12 cellular contexts compared by ENCODE assay signal in genomic region chr15:67998599-67999122, GRCh38. TPM values are rescaled to one million over a fixed set of nuclear protein-coding genes. Genes with fewer than 3 reads are reported as not detected.
A peak's percentile ranks its signal among the peaks of the same experiment; 100 is the strongest.
DNase-seq lines count a peak whose midpoint lies in the region; ATAC-seq, FAIRE-seq and TF ChIP-seq lines count a peak whose summit lies in the region.
"Had no signal": no experiment of that assay in that cellular context is flagged by ENCODE, and none has a peak within 500 bp of the region (broad histone marks: within the 10 kb centered on the region; RNA-seq: fewer than 3 reads in every experiment).

No MANE protein-coding gene starts in this region.

- no TSS peak for BruUV-seq in A673 (replicated peaks; lab: Mats Ljungman, UMichigan)

- intact Hi-C loops in A673 (cut with micrococcal nuclease; ENCODE audit: unreplicated experiment): no loop called here

- peak overlapping the region; percentile 76 for H3K4me2 ChIP-seq in keratinocyte (ENCODE audit: control insufficient read depth, extremely low read depth, insufficient read depth, low read depth, low read length)

- DNase-seq in A673 (ENCODE audit: low spot score): peak; percentile 35
- DNase-seq in HT1080 (ENCODE audit: low read depth): peak; percentile 50
- peak; percentile 89 for DNase-seq in adipocyte (ENCODE audit: low read depth)
- DNase-seq in keratinocyte (ENCODE audit: low read depth, low spot score): peak; percentile 53
- no peak for DNase-seq in activated naive CD8-positive, alpha-beta T cell treated with anti-CD3 and anti-CD28 coated beads, Interleukin-2, amount 50 U/mL, for 24 hours
- DNase-seq: CD4-positive, CD25-positive, alpha-beta regulatory T cell; occipital lobe had no signal

- H3K9ac ChIP-seq in adipocyte (ENCODE audit: low read length): no peak overlapping the region
- peak overlapping the region; percentile 36 for H3K9ac ChIP-seq in keratinocyte (ENCODE audit: control insufficient read depth, extremely low read depth, insufficient read depth, low read length)

- no peaks in the 10 kb centered on the region for H3K27me3 ChIP-seq in A673 (replicated peaks; ENCODE audit: insufficient read depth, low read depth, low read length, poor library complexity)
- H3K27me3 ChIP-seq in adipocyte (replicated peaks; ENCODE audit: control insufficient read depth, insufficient read depth, low read length): no peaks in the 10 kb centered on the region
- H3K27me3 ChIP-seq in keratinocyte (ENCODE audit: control insufficient read depth, extremely low read depth, insufficient read depth, low read length): no peaks in the 10 kb centered on the region

- no peaks in the 10 kb centered on the region for H3K36me3 Mint-ChIP-seq in activated naive CD8-positive, alpha-beta T cell treated with anti-CD3 and anti-CD28 coated beads, Interleukin-2, amount 50 U/mL, for 24 hours (ENCODE audit: low read depth)
- H3K36me3 Mint-ChIP-seq: CD4-positive, CD25-positive, alpha-beta regulatory T cell had no signal

- no peaks in the 10 kb centered on the region for H3K27me3 Mint-ChIP-seq in activated naive CD8-positive, alpha-beta T cell treated with anti-CD3 and anti-CD28 coated beads, Interleukin-2, amount 50 U/mL, for 24 hours

- no peak overlapping the region for H3K27ac Mint-ChIP-seq in activated naive CD8-positive, alpha-beta T cell treated with anti-CD3 and anti-CD28 coated beads, Interleukin-2, amount 50 U/mL, for 24 hours
- H3K27ac Mint-ChIP-seq: CD4-positive, CD25-positive, alpha-beta regulatory T cell; T-helper 2 cell treated with Interferon-gamma antibody and Interleukin-4, amounts not matched to agents 5 μg/mL and 100 μg/mL, for 36 hours had no signal

- H3K4me1 ChIP-seq in A673 (ENCODE audit: insufficient read depth, low read length, poor library complexity, severe bottlenecking) (peaks cover 11% of the 10 kb centered on the region), adipocyte (ENCODE audit: control insufficient read depth, insufficient read depth, low read length) (peaks cover 17% of the 10 kb centered on the region), keratinocyte (ENCODE audit: control insufficient read depth, extremely low read depth, insufficient read depth, low read length) (peaks cover 21% of the 10 kb centered on the region)

- no peaks in the 10 kb centered on the region for H4K20me1 ChIP-seq in keratinocyte (ENCODE audit: control insufficient read depth, extremely low read depth, insufficient read depth, low read length)

- peak; percentile 43 for FAIRE-seq in keratinocyte (lab: Jason Lieb, UNC)

- dilution Hi-C loops in keratinocyte (cut with MboI; ENCODE audit: extremely low pct_ligation_motif_present, low sequenced_read_pairs): no loop called here

- no peaks in the 10 kb centered on the region for H3K9me1 ChIP-seq in keratinocyte (ENCODE audit: control insufficient read depth, extremely low read depth, insufficient read depth, low read length)

- POLR2A ChIA-PET in A673 (lab: Charles Lee; ENCODE audit: low non-redundant PET): interaction anchor here (0.5 kb wide), 1 partner anchor 72 kb away, joined by 4 read pairs; no protein-coding TSS in a partner anchor

- H3K27ac ChIP-seq in A673 (ENCODE audit: low read depth, low read length, poor library complexity, severe bottlenecking) (no peak overlapping the region), keratinocyte (ENCODE audit: control insufficient read depth, insufficient read depth, low read length) (peak overlapping the region; percentile 78)

- H3K4me3 Mint-ChIP-seq in activated naive CD8-positive, alpha-beta T cell treated with anti-CD3 and anti-CD28 coated beads, Interleukin-2, amount 50 U/mL, for 24 hours: no peak overlapping the region
- H3K4me3 Mint-ChIP-seq: CD4-positive, CD25-positive, alpha-beta regulatory T cell; central memory CD8-positive, alpha-beta T cell; T-helper 2 cell treated with Interferon-gamma antibody and Interleukin-4, amounts not matched to agents 5 μg/mL and 100 μg/mL, for 36 hours had no signal

- H2AFZ ChIP-seq in keratinocyte (ENCODE audit: control insufficient read depth, low read length): no peak overlapping the region

- CTCF ChIA-PET in A673 (lab: Charles Lee): interaction anchor here (0.6 kb wide), 1 partner anchor 55 kb away, joined by 3 read pairs; the partner anchor contains the start of gene PIAS1

- H3K9me3 ChIP-seq in A673 (ENCODE audit: low read depth, low read length, poor library complexity, severe bottlenecking) (no peaks in the 10 kb centered on the region), adipocyte (ENCODE audit: control insufficient read depth, low read length) (no peaks in the 10 kb centered on the region), keratinocyte (ENCODE audit: control insufficient read depth, low read depth, low read length) (no peaks in the 10 kb centered on the region)

- no peak for TF ChIP-seq CTCF in A673 (conservative IDR thresholded peaks at IDR 0.05; ENCODE audit: low read depth, low read length)
- TF ChIP-seq CTCF in keratinocyte (optimal IDR thresholded peaks at IDR 0.05 in 1 of 3, IDR thresholded peaks at IDR 0.05 in 1 of 3, conservative IDR thresholded peaks at IDR 0.05 in 1 of 3; ENCODE audit: extremely low read depth in 1 of 3, insufficient read depth in 2 of 3, low read length in 3 of 3): no peak

- H3K4me3 ChIP-seq in A673 (ENCODE audit: low read depth, low read length, poor library complexity, severe bottlenecking) (no peak overlapping the region), adipocyte (ENCODE audit: low read length) (peak overlapping the region; percentile 7), keratinocyte (ENCODE audit: control insufficient read depth in 2 of 3, extremely low read depth in 1 of 3, insufficient read depth in 2 of 3, low read depth in 1 of 3, low read length in 3 of 3) (peak overlapping the region in 2 of 3 experiments; percentile 1 to 2)

- no peaks in the 10 kb centered on the region for H3K36me3 ChIP-seq in A673 (ENCODE audit: insufficient read depth, low read length, poor library complexity, severe bottlenecking)
- H3K36me3 ChIP-seq in adipocyte (ENCODE audit: control insufficient read depth, insufficient read depth, low read length, severe bottlenecking): no peaks in the 10 kb centered on the region
- H3K36me3 ChIP-seq in keratinocyte (ENCODE audit: control insufficient read depth in 2 of 2, extremely low read depth in 1 of 2, insufficient read depth in 2 of 2, low read length in 2 of 2): no peaks in the 10 kb centered on the region

- no peaks in the 10 kb centered on the region for H3K79me2 ChIP-seq in keratinocyte (ENCODE audit: control insufficient read depth, insufficient read depth, low read length)

- ATAC-seq in HG02840 (IDR thresholded peaks at IDR 0.05; ENCODE audit: low FRiP score, unreplicated experiment) (no peak), GM21717 (IDR thresholded peaks at IDR 0.05; ENCODE audit: unreplicated experiment) (no peak), HG02885 (IDR thresholded peaks at IDR 0.05; ENCODE audit: poor library complexity, unreplicated experiment) (no peak)
- no peak for ATAC-seq in activated naive CD8-positive, alpha-beta T cell treated with anti-CD3 and anti-CD28 coated beads, Interleukin-2, amount 50 U/mL, for 24 hours

- no peaks in the 10 kb centered on the region for H3K4me1 Mint-ChIP-seq in activated naive CD8-positive, alpha-beta T cell treated with anti-CD3 and anti-CD28 coated beads, Interleukin-2, amount 50 U/mL, for 24 hours
- H3K4me1 Mint-ChIP-seq: CD4-positive, CD25-positive, alpha-beta regulatory T cell; central memory CD8-positive, alpha-beta T cell had no signal

- no peaks in the 10 kb centered on the region for H3K9me3 Mint-ChIP-seq in activated naive CD8-positive, alpha-beta T cell treated with anti-CD3 and anti-CD28 coated beads, Interleukin-2, amount 50 U/mL, for 24 hours
- H3K9me3 Mint-ChIP-seq: central memory CD8-positive, alpha-beta T cell; T-helper 2 cell treated with Interferon-gamma antibody and Interleukin-4, amounts not matched to agents 5 μg/mL and 100 μg/mL, for 36 hours had no signal

RNA-seq across cellular contexts. Expression of gene PIAS1, which starts 55.5 kb away (rescaled TPM):
- total RNA-seq in A673 (2021): 37.5 and 40.2 TPM in 2 replicates
- 8.1 and 22.7 TPM in 2 replicates for total RNA-seq in HT1080 (2014; rRNA removed; shearing (Covaris generic))
- 14.3 and 15.2 TPM in 2 replicates for polyA plus RNA-seq in HT1080 (2015; cell fraction: cytosol; rRNA removed)
- polyA plus RNA-seq in HT1080 (2015; cell fraction: nucleus; rRNA removed): 29.5 and 31.4 TPM in 2 replicates
- polyA plus RNA-seq in keratinocyte: 38.0 to 75.3 TPM (median 58.2 TPM) in 3 replicates
- 29.2 TPM for polyA plus RNA-seq in keratinocyte (2011; ENCODE audit: low read depth)
- 35.3 and 60.7 TPM in 2 replicates for polyA plus RNA-seq in keratinocyte (2011; cell fraction: cytosol; rRNA removed)
- 143 and 177 TPM in 2 replicates for polyA plus RNA-seq in keratinocyte (2011; cell fraction: nucleus; rRNA removed)
- 24.2 and 33.7 TPM in 2 replicates for polyA plus RNA-seq in keratinocyte (2012; ENCODE audit: low replicate concordance)
- polyA minus RNA-seq in keratinocyte: 24.3 to 133 TPM (median 108 TPM) in 3 replicates
- 26.3 TPM for polyA minus RNA-seq in keratinocyte (2011; cell fraction: cytosol; rRNA and poly(A)+ RNA removed)
- 77.1 and 130 TPM in 2 replicates for polyA minus RNA-seq in keratinocyte (2011; cell fraction: nucleus; rRNA and poly(A)+ RNA removed)
